Comparison of ENCODE assay signal across 1 cellular context in the genomic region with DNA sequence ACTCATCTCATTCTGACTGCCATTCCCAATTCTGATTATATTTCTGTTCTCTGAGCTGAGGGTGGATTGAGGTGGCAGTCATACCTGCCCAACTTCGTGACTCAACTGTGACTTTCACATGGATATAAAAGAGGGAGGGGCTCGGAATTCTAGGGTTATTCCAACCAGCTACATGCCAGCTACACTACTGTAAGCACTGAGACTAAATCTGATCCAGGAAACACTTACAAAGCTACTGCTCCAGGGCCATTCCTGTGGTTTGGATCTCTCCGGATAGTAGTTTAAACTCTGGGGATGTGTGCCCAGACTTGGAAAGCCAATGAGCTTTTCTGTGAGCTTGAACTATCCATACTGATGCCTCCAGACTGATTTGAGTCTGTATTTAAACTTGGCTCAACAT.
TF ChIP-seq lines count a peak whose summit lies in the region.

No MANE protein-coding gene starts in this region.

TF ChIP-seq in SK-N-SH treated with all-trans-retinoic acid at 6 μM for 48 hours, 23 proteins besides CTCF, POLR2A, EP300 and RAD21 (continued from another document):
- TF ChIP-seq, protein P1, sequence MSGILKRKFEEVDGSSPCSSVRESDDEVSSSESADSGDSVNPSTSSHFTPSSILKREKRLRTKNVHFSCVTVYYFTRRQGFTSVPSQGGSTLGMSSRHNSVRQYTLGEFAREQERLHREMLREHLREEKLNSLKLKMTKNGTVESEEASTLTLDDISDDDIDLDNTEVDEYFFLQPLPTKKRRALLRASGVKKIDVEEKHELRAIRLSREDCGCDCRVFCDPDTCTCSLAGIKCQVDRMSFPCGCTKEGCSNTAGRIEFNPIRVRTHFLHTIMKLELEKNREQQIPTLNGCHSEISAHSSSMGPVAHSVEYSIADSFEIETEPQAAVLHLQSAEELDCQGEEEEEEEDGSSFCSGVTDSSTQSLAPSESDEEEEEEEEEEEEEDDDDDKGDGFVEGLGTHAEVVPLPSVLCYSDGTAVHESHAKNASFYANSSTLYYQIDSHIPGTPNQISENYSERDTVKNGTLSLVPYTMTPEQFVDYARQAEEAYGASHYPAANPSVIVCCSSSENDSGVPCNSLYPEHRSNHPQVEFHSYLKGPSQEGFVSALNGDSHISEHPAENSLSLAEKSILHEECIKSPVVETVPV (CRISPR knock-in tag; IDR thresholded peaks at IDR 0.05) = no peak
- TF ChIP-seq, protein P2, sequence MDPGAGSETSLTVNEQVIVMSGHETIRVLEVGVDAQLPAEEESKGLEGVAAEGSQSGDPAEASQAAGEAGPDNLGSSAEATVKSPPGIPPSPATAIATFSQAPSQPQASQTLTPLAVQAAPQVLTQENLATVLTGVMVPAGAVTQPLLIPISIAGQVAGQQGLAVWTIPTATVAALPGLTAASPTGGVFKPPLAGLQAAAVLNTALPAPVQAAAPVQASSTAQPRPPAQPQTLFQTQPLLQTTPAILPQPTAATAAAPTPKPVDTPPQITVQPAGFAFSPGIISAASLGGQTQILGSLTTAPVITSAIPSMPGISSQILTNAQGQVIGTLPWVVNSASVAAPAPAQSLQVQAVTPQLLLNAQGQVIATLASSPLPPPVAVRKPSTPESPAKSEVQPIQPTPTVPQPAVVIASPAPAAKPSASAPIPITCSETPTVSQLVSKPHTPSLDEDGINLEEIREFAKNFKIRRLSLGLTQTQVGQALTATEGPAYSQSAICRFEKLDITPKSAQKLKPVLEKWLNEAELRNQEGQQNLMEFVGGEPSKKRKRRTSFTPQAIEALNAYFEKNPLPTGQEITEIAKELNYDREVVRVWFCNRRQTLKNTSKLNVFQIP (CRISPR knock-in tag; IDR thresholded peaks at IDR 0.05; ENCODE audit: borderline replicate concordance, low read depth) = no peak
- no peak for TF ChIP-seq ARNTL (CRISPR knock-in tag; IDR thresholded peaks at IDR 0.05; ENCODE audit: borderline replicate concordance, low read depth)
- no peak for TF ChIP-seq RARB (CRISPR knock-in tag; IDR thresholded peaks at IDR 0.05)
- no peak for TF ChIP-seq TCF4 (CRISPR knock-in tag; IDR thresholded peaks at IDR 0.05; ENCODE audit: borderline replicate concordance)
